Comparison of ENCODE assay signal across 17 cellular contexts in the genomic region with DNA sequence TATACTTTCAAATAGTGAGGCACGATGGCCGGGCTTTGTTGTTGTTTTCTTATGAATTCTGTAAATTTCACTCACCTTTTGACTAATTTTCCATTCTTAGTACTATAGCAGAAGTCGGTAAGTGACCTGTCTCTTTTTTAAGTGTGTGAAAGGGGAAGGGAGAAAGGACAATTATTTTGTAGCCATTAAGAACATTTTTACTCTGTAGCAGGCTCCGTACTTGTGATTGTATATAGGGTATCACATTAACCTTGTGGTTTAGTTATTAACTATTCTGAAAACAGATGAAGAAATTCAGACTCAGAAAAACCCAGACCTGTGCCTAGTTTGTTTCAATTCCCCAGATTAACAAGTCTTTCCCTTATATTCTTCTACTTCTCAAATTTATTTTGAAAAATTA.
DNase-seq lines count a peak whose midpoint lies in the region; ATAC-seq lines count a peak whose summit lies in the region.
"Had no signal": no experiment of that assay in that cellular context is flagged by ENCODE, and none has a peak within 500 bp of the region (broad histone marks: within the 10 kb centered on the region; RNA-seq: fewer than 3 reads in every experiment).

No MANE protein-coding gene starts in this region.

- H3K9me3 Mint-ChIP-seq in stimulated activated memory B cell treated with anti-CD40 and anti-IgM and Interleukin-4, amounts not matched to agents 10 μg/mL and 1 μg/mL and 100 μg/mL, for 72 hours, result no peaks in the 10 kb centered on the region
- H3K9me3 Mint-ChIP-seq: CD8-positive, alpha-beta T cell; IgD-negative memory B cell had no signal

- H3K4me3 Mint-ChIP-seq in stimulated activated memory B cell treated with anti-CD40 and anti-IgM and Interleukin-4, amounts not matched to agents 10 μg/mL and 1 μg/mL and 100 μg/mL, for 72 hours, result no peak overlapping the region
- H3K4me3 Mint-ChIP-seq: CD14-positive monocyte; CD8-positive, alpha-beta T cell; GM23338; IgD-negative memory B cell had no signal

- H3K27me3 Mint-ChIP-seq in stimulated activated memory B cell treated with anti-CD40 and anti-IgM and Interleukin-4, amounts not matched to agents 10 μg/mL and 1 μg/mL and 100 μg/mL, for 72 hours, result no peaks in the 10 kb centered on the region
- H3K27me3 Mint-ChIP-seq: IgD-negative memory B cell had no signal

- no peaks in the 10 kb centered on the region for H3K36me3 Mint-ChIP-seq in stimulated activated memory B cell treated with anti-CD40 and anti-IgM and Interleukin-4, amounts not matched to agents 10 μg/mL and 1 μg/mL and 100 μg/mL, for 72 hours
- H3K36me3 Mint-ChIP-seq: CD14-positive monocyte; CD8-positive, alpha-beta T cell; IgD-negative memory B cell had no signal

- intact Hi-C loops in head of caudate nucleus (cut with DNase I), result no loop called here

- ATAC-seq in GM18909 (IDR thresholded peaks at IDR 0.05; ENCODE audit: poor library complexity, unreplicated experiment), result peak; percentile 73
- peak; percentile 55 for ATAC-seq in HG02870 (IDR thresholded peaks at IDR 0.05; ENCODE audit: unreplicated experiment)
- ATAC-seq in HG03565 (IDR thresholded peaks at IDR 0.05; ENCODE audit: unreplicated experiment), result peak; percentile 41
- ATAC-seq in stimulated activated memory B cell treated with anti-CD40 and anti-IgM and Interleukin-4, amounts not matched to agents 10 μg/mL and 1 μg/mL and 100 μg/mL, for 72 hours, result peak; percentile 20
- ATAC-seq: A549; CD8-positive, alpha-beta T cell; GM23338 had no signal

- DNase-seq in head of caudate nucleus (no peak), T-helper 2 cell (no peak), DMS53 treated with DMSO at 0.1 percent for 48 hours (lab: John Stamatoyannopoulos, UW; ENCODE audit: unreplicated experiment) (no peak), Kasumi-1 (lab: John Stamatoyannopoulos, UW) (no peak)
- DNase-seq: CD8-positive, alpha-beta T cell; COR-L47; DMS153; H7; KG1 had no signal

- H3K27ac Mint-ChIP-seq in stimulated activated memory B cell treated with anti-CD40 and anti-IgM and Interleukin-4, amounts not matched to agents 10 μg/mL and 1 μg/mL and 100 μg/mL, for 72 hours, result peak overlapping the region; percentile 64
- H3K27ac Mint-ChIP-seq: CD14-positive monocyte; CD8-positive, alpha-beta T cell; GM23338; IgD-negative memory B cell had no signal

- peaks cover 14% of the 10 kb centered on the region for H3K4me1 Mint-ChIP-seq in stimulated activated memory B cell treated with anti-CD40 and anti-IgM and Interleukin-4, amounts not matched to agents 10 μg/mL and 1 μg/mL and 100 μg/mL, for 72 hours
- H3K4me1 Mint-ChIP-seq: CD14-positive monocyte, GM23338 had no signal

Comparison
In these comparisons a context has a peak if more than half of its experiments do, and no peak if none do; other contexts are left out.
1. ATAC-seq: peak in every context shown above with its lines; median percentile 73 in GM18909; 55 in HG02870; 41 in HG03565; 20 in stimulated activated memory B cell treated with anti-CD40 and anti-IgM and Interleukin-4, amounts not matched to agents 10 μg/mL and 1 μg/mL and 100 μg/mL, for 72 hours.